Comparison of ENCODE assay signal across 8 cellular contexts in the genomic region with DNA sequence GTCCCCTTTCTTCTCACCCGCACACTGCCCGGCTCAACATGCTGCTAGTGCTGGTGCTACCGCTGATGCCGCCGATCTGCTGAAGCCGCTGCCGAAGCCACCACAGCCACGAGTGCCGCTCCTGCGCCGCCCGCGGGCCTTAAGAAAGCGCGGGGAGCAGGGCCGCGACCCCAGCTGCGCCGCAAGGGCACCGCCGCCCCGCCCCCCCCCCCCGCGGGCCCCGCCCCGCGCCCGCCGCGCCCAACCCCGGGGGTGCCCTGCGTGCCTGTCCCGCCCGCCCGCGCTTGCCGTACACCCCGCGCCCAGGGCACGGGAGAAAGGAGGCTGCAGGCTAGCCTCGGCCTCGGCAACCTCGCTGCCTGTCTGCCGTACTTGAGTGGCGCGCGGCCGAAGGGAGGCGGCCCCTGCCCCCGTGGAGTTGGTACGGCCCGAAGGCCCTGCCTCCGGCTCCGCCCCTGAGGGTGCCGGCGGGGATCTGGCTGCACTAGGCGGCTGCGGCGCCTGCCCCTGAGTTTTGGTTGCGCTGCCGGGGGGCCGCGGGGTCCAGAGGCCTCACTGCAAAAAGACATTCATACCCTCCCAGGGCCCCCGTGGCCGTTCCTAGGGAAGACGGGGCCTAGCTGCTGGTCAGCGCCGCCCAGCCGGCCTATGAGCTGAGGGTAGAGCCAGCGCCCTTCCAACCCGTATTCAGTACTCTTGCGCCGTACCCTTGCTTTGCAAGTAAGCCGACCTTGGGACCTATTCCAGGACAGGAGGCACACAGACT. TPM values are rescaled to one million over a fixed set of nuclear protein-coding genes. Genes with fewer than 3 reads are reported as not detected.
DNase-seq lines count a peak whose midpoint lies in the region; ATAC-seq and TF ChIP-seq lines count a peak whose summit lies in the region.

A gene (minus strand): TSS at position 114 of the 766 bp plus-strand sequence. CDS start 74 bp downstream, at position 40.

- intact Hi-C loops in mammary epithelial cell (cut with micrococcal nuclease) = loop anchor here (1.0 to 5.0 kb wide), 3 partner anchors 34 to 764 kb away; a partner anchor contains a TSS

- H2AFZ ChIP-seq in mammary epithelial cell (ENCODE audit: low read depth, low read length) (peak within 1 kb of the TSS; percentile 93), smooth muscle cell (ENCODE audit: low read depth) (peak within 1 kb of the TSS; percentile 58)

- H3K27me3 ChIP-seq in mammary epithelial cell (ENCODE audit: insufficient read depth, low read length) (no peaks in the 10 kb centered on the region), smooth muscle cell (ENCODE audit: low read depth) (no peaks in the 10 kb centered on the region)

- peaks cover 25% of the 10 kb centered on the region for H3K4me1 ChIP-seq in mammary epithelial cell (ENCODE audit: insufficient read depth, low read length)
- peaks cover 21% of the 10 kb centered on the region for H3K4me1 ChIP-seq in smooth muscle cell (ENCODE audit: low read depth)

- 0% methylated on average over 1 of the region's 74 CpGs for WGBS in mammary epithelial cell (ENCODE audit: low coverage, missing lambda C conversion rate)
- WGBS in smooth muscle cell (ENCODE audit: low lambda C conversion rate) = 2% methylated on average over 61 of the region's 74 CpGs

- dilution Hi-C loops in mammary epithelial cell (cut with HindIII; ENCODE audit: low sequenced_read_pairs) = no loop called here

- peaks cover 3% of the 10 kb centered on the region for H3F3A ChIP-seq in smooth muscle cell (ENCODE audit: low read depth)

- BruUV-seq in mammary epithelial cell (replicated peaks; lab: Mats Ljungman, UMichigan) = no TSS peak

- CTCF ChIA-PET in AG04449 (lab: Yijun Ruan, JAX) (interaction anchor here (1.5 to 5.3 kb wide), 4 partner anchors 25 to 160 kb away, joined by 5 to 46 read pairs (median 10); no protein-coding TSS in a partner anchor), mammary epithelial cell (lab: Charles Lee; ENCODE audit: low non-redundant PET) (interaction anchor here (0.6 kb wide), 2 partner anchors 33 to 36 kb away, joined by 3 read pairs; a partner anchor contains a TSS)

- H3K9me3 ChIP-seq in mammary epithelial cell (replicated peaks; ENCODE audit: insufficient read depth, low read length) (no peaks in the 10 kb centered on the region), smooth muscle cell (replicated peaks; ENCODE audit: low read depth) (no peaks in the 10 kb centered on the region)

- no peak for TF ChIP-seq CTCF in AG04449 (IDR thresholded peaks at IDR 0.05; ENCODE audit: insufficient read depth, low read length, missing control alignments)
- TF ChIP-seq CTCF in WI38 (IDR thresholded peaks at IDR 0.05; ENCODE audit: low read depth, low read length) = no peak
- TF ChIP-seq CTCF in mammary epithelial cell (conservative IDR thresholded peaks at IDR 0.05 in 1 of 2, IDR thresholded peaks at IDR 0.05 in 1 of 2; ENCODE audit: extremely low read depth in 1 of 2, insufficient read depth in 1 of 2, low read depth in 1 of 2, low read length in 2 of 2) = no peak
- TF ChIP-seq CTCF in smooth muscle cell (IDR thresholded peaks at IDR 0.05; ENCODE audit: borderline replicate concordance, insufficient read depth, poor library complexity, severe bottlenecking) = no peak

- H3K4me2 ChIP-seq in mammary epithelial cell (ENCODE audit: insufficient read depth, low read depth, low read length) (peak within 1 kb of the TSS; percentile 95), smooth muscle cell (peak within 1 kb of the TSS; percentile 95)

- H3K9ac ChIP-seq in mammary epithelial cell (ENCODE audit: insufficient read depth, low read length) (peak within 1 kb of the TSS; percentile 73), smooth muscle cell (ENCODE audit: low read depth) (peak within 1 kb of the TSS; percentile 87)

- H3K79me2 ChIP-seq in mammary epithelial cell (ENCODE audit: insufficient read depth, low read length) (peaks cover 27% of the 10 kb centered on the region), smooth muscle cell (ENCODE audit: low read depth) (peaks cover 26% of the 10 kb centered on the region)

- POLR2A ChIA-PET in AG04449 (lab: Yijun Ruan, JAX) = interaction anchor here (1.0 to 2.5 kb wide), 4 partner anchors 30 to 96 kb away, joined by 3 to 12 read pairs (median 7); a partner anchor contains a TSS

- H3K4me3 ChIP-seq in AG04449 (ENCODE audit: low read depth, low read length) = peak within 1 kb of the TSS; percentile 76
- H3K4me3 ChIP-seq in WI38 (ENCODE audit: low read depth, low read length) = peak within 1 kb of the TSS; percentile 66
- H3K4me3 ChIP-seq in mammary epithelial cell (replicated peaks in 1 of 3; ENCODE audit: insufficient read depth in 1 of 3, low read depth in 2 of 3, low read length in 3 of 3) = peak within 1 kb of the TSS; percentile 67 to 91 (median 82)
- H3K4me3 ChIP-seq in smooth muscle cell = peak within 1 kb of the TSS; percentile 97

- H3K36me3 ChIP-seq in mammary epithelial cell (ENCODE audit: insufficient read depth, low read length) (peaks cover 4% of the 10 kb centered on the region), smooth muscle cell (ENCODE audit: low read depth) (no peaks in the 10 kb centered on the region)

- H4K20me1 ChIP-seq in mammary epithelial cell (ENCODE audit: insufficient read depth, low read length) (no peaks in the 10 kb centered on the region), smooth muscle cell (ENCODE audit: low read depth) (peaks cover 9% of the 10 kb centered on the region)

- in situ Hi-C loops in mammary epithelial cell (cut with MboI; ENCODE audit: low sequenced_read_pairs in 2 of 2) = loop anchor here in 1 of 2 donors (5.0 to 25.0 kb wide), 2 partner anchors 34 to 244 kb away; a partner anchor contains a TSS

- DNase-seq in AG04449 (ENCODE audit: low read depth, low spot score) (no peak), NCI-H2196 (lab: John Stamatoyannopoulos, UW; ENCODE audit: unreplicated experiment) (peak; percentile 39), mammary epithelial cell (peak; percentile 81), iPS-NIHi7 (ENCODE audit: extremely low spot score) (peak; percentile 92), smooth muscle cell (lab: John Stamatoyannopoulos, UW; ENCODE audit: unreplicated experiment) (peak; percentile 75)

- peak; percentile 78 for ATAC-seq in GM18868 (IDR thresholded peaks at IDR 0.05; ENCODE audit: unreplicated experiment)
- ATAC-seq in HG03097 (IDR thresholded peaks at IDR 0.05; ENCODE audit: low FRiP score, unreplicated experiment) = peak; percentile 75

- H3K27ac ChIP-seq in mammary epithelial cell (ENCODE audit: insufficient read depth, low read depth, low read length) (peak within 1 kb of the TSS; percentile 58), smooth muscle cell (ENCODE audit: low read depth) (peak within 1 kb of the TSS; percentile 86)

RNA-seq across cellular contexts. Expression of the gene that starts here (rescaled TPM):
- total RNA-seq in mammary epithelial cell (100 to 1,000 TPM; 105 to 145 TPM), smooth muscle cell (68.4 and 69.4 TPM in 2 replicates)
- polyA plus RNA-seq in mammary epithelial cell (51.3 TPM), smooth muscle cell (53.2 and 72.0 TPM in 2 replicates)
- polyA minus RNA-seq in mammary epithelial cell = 77.2 TPM
